In the genomic region with DNA sequence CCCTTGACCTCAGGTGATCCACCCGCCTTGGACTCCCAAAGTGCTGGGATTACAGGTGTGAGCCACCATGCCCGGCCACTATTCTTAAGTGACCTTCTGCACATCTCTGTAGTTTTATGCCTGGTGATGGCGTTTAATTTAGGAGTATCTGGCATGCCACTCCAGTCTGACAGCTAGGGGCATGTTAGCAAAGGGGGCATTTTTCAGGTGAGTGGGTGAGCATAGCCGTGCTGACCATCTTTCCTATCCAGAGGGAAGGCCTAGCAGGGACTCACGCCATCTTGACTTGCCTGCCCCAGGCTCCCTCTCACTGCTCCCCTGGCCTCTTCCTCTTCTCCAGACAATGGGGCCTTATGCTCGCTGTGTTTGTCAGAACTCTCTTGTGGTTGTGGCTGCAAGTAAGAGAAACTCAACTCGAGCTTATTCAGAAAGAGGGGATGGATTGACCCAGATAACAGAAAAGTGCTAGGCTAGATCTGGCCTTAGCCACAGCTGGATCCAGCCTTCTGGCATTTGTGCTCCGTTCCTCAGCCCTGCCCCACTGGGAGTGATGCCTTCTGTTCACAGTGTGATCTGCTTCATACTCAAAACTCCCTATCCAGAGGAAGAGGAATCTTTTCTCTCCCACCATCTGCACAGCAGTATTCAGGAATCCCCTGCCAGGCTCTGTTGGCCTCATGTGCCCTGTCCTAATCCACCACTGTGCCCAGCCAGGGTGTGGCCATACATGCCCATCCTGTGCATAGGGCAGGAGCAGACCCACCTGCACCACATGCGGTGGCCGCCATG, we compare ENCODE assay signal across 17 cellular contexts.
A peak's percentile ranks its signal among the peaks of the same experiment; 100 is the strongest.
DNase-seq lines count a peak whose midpoint lies in the region; ATAC-seq and TF ChIP-seq lines count a peak whose summit lies in the region.
"Had no signal": no experiment of that assay in that cellular context is flagged by ENCODE, and none has a peak within 500 bp of the region (broad histone marks: within the 10 kb centered on the region; RNA-seq: fewer than 3 reads in every experiment).

No MANE protein-coding gene starts in this region.

- peaks cover 10% of the 10 kb centered on the region for H3K36me3 Mint-ChIP-seq in activated T-helper 1 cell treated with anti-CD3 and anti-CD28 coated beads, Interleukin-12 subunit alpha, Interleukin-12 subunit beta, Interleukin-2, Interleukin-4 antibody, amounts not matched to agents 30 ng/mL and 10 ng/mL and 1 ng/mL, durations not matched to agents 14 hours and 24 hours and 36 hours (ENCODE audit: low read depth)

- H3K27ac Mint-ChIP-seq in activated T-helper 1 cell treated with anti-CD3 and anti-CD28 coated beads, Interleukin-12 subunit alpha, Interleukin-12 subunit beta, Interleukin-2, Interleukin-4 antibody, amounts not matched to agents 30 ng/mL and 10 ng/mL and 1 ng/mL, durations not matched to agents 14 hours and 24 hours and 36 hours, result no peak overlapping the region
- H3K27ac Mint-ChIP-seq: activated naive CD4-positive, alpha-beta T cell treated with anti-CD3 and anti-CD28 coated beads, Interleukin-2, amount 50 U/mL, for 72 hours; CD4-positive, alpha-beta T cell; dendritic cell treated with granulocyte-macrophage colony-stimulating factor and Interleukin-4, amounts not matched to agents 40 ng/mL and 50 ng/mL, for 4 days; memory B cell had no signal

- H3K27ac ChIP-seq in ACC112 (ENCODE audit: low read depth, low read length) (peak overlapping the region; percentile 28; the same call in 1 of the 2 replicates), heart right ventricle (peak overlapping the region in 4 of 10 donors; percentile 10 to 48 (median 20)), ovary (peak overlapping the region; percentile 37 to 41)
- H3K27ac ChIP-seq: body of pancreas had no signal

- H3K27me3 ChIP-seq in ACC112 (ENCODE audit: insufficient read depth, low read length), result no peaks in the 10 kb centered on the region
- H3K27me3 ChIP-seq in heart right ventricle, result no peaks in the 10 kb centered on the region
- H3K27me3 ChIP-seq in ovary, result no peaks in the 10 kb centered on the region
- H3K27me3 ChIP-seq: body of pancreas had no signal

- H3K4me1 ChIP-seq in ACC112 (ENCODE audit: control insufficient read depth, insufficient read depth, low read length, unreplicated experiment), result peaks cover 69% of the 10 kb centered on the region
- peaks cover 0 to 56% (median 22%) of the 10 kb centered on the region in 9 donors for H3K4me1 ChIP-seq in heart right ventricle
- H3K4me1 ChIP-seq in ovary (ENCODE audit: insufficient read depth), result peaks cover 18% of the 10 kb centered on the region

- intact Hi-C loops in heart right ventricle (cut with DNase I) (no loop called here), ovary (cut with DNase I) (no loop called here)
- intact Hi-C loops in activated T-helper 1 cell treated with anti-CD3 and anti-CD28 coated beads, Interleukin-12 subunit alpha, Interleukin-12 subunit beta, Interleukin-2, Interleukin-4 antibody, amounts not matched to agents 30 ng/mL and 10 ng/mL and 1 ng/mL, durations not matched to agents 14 hours and 24 hours and 36 hours (cut with micrococcal nuclease), result no loop called here

- H3K36me3 ChIP-seq in ACC112 (ENCODE audit: insufficient read depth, low read length), result 0 out of 2 replicates have a peak, but pooled peaks cover 6% of the 10 kb centered on the region
- H3K36me3 ChIP-seq in heart right ventricle, result no peaks in the 10 kb centered on the region
- no peaks in the 10 kb centered on the region for H3K36me3 ChIP-seq in ovary

- peaks cover 8% of the 10 kb centered on the region for H3K79me2 ChIP-seq in ACC112 (ENCODE audit: control insufficient read depth, insufficient read depth, low read length, unreplicated experiment)

- peak; percentile 18 to 74 (median 46) for ATAC-seq in heart right ventricle
- ATAC-seq in GM21529 (IDR thresholded peaks at IDR 0.05; ENCODE audit: unreplicated experiment), result no peak
- ATAC-seq: activated naive CD4-positive, alpha-beta T cell treated with anti-CD3 and anti-CD28 coated beads, Interleukin-2, amount 50 U/mL, for 72 hours; body of pancreas had no signal

- DNase-seq in SK-MEL-5 (ENCODE audit: low read depth, low spot score), result peak; percentile 82
- no peak for DNase-seq in heart right ventricle
- DNase-seq in ovary, result peak in 2 of 5 donors; percentile 22 to 36
- no peak for DNase-seq in activated T-helper 1 cell treated with anti-CD3 and anti-CD28 coated beads, Interleukin-12 subunit alpha, Interleukin-12 subunit beta, Interleukin-2, Interleukin-4 antibody, amounts not matched to agents 30 ng/mL and 10 ng/mL and 1 ng/mL, durations not matched to agents 14 hours and 24 hours and 36 hours (ENCODE audit: low spot score)
- DNase-seq in GM19240 (ENCODE audit: insufficient read length, low spot score), result no peak
- DNase-seq in midbrain (lab: John Stamatoyannopoulos, UW), result no peak
- DNase-seq: activated T-cell treated with anti-CD3 and anti-CD28 coated beads, Interleukin-2, amount 50 U/mL, for 48 hours; body of pancreas; CD4-positive, alpha-beta T cell; Karpas-422; NCI-H774; stimulated activated naive CD4-positive, alpha-beta T cell treated with Interleukin-2 at 50 U/mL for 16 hours had no signal

- H3K4me3 Mint-ChIP-seq in activated T-helper 1 cell treated with anti-CD3 and anti-CD28 coated beads, Interleukin-12 subunit alpha, Interleukin-12 subunit beta, Interleukin-2, Interleukin-4 antibody, amounts not matched to agents 30 ng/mL and 10 ng/mL and 1 ng/mL, durations not matched to agents 14 hours and 24 hours and 36 hours, result no peak overlapping the region
- H3K4me3 Mint-ChIP-seq: CD4-positive, alpha-beta T cell; dendritic cell treated with granulocyte-macrophage colony-stimulating factor and Interleukin-4, amounts not matched to agents 40 ng/mL and 50 ng/mL, for 4 days; memory B cell had no signal

- H3K4me3 ChIP-seq in ACC112 (ENCODE audit: low read depth, low read length), result no peak overlapping the region
- H3K4me3 ChIP-seq in heart right ventricle, result no peak overlapping the region
- H3K4me3 ChIP-seq in ovary, result no peak overlapping the region
- H3K4me3 ChIP-seq: body of pancreas had no signal

- no peaks in the 10 kb centered on the region for H3K27me3 Mint-ChIP-seq in activated T-helper 1 cell treated with anti-CD3 and anti-CD28 coated beads, Interleukin-12 subunit alpha, Interleukin-12 subunit beta, Interleukin-2, Interleukin-4 antibody, amounts not matched to agents 30 ng/mL and 10 ng/mL and 1 ng/mL, durations not matched to agents 14 hours and 24 hours and 36 hours (ENCODE audit: insufficient read depth)
- H3K27me3 Mint-ChIP-seq: CD4-positive, alpha-beta T cell; dendritic cell treated with granulocyte-macrophage colony-stimulating factor and Interleukin-4, amounts not matched to agents 40 ng/mL and 50 ng/mL, for 4 days; memory B cell had no signal

- 82 to 87% methylated on average over 10 of the region's 10 CpGs for WGBS in heart right ventricle, 2 donors
- WGBS in ovary, 3 donors, result 81 to 82% (median 82%) methylated on average over 9 to 10 of the region's 10 CpGs

- in situ Hi-C loops in SK-MEL-5 (cut with HindIII; ENCODE audit: low pct_unique_long_range_greater_than_20kb, low sequenced_read_pairs), result no loop called here

- TF ChIP-seq POLR2A in ovary (IDR thresholded peaks at IDR 0.05), result no peak

- H3K9me3 ChIP-seq in heart right ventricle, result no peaks in the 10 kb centered on the region
- no peaks in the 10 kb centered on the region for H3K9me3 ChIP-seq in ovary
- H3K9me3 ChIP-seq: body of pancreas had no signal

- no peak for TF ChIP-seq EP300 in ovary (IDR thresholded peaks at IDR 0.05)

- TF ChIP-seq CTCF in heart right ventricle (IDR thresholded peaks at IDR 0.05) (no peak), ovary (IDR thresholded peaks at IDR 0.05) (no peak)

- H3K4me1 Mint-ChIP-seq in activated T-helper 1 cell treated with anti-CD3 and anti-CD28 coated beads, Interleukin-12 subunit alpha, Interleukin-12 subunit beta, Interleukin-2, Interleukin-4 antibody, amounts not matched to agents 30 ng/mL and 10 ng/mL and 1 ng/mL, durations not matched to agents 14 hours and 24 hours and 36 hours (ENCODE audit: low read depth), result peaks cover 6% of the 10 kb centered on the region
- H3K4me1 Mint-ChIP-seq: memory B cell had no signal

- no peaks in the 10 kb centered on the region for H3K9me3 Mint-ChIP-seq in activated T-helper 1 cell treated with anti-CD3 and anti-CD28 coated beads, Interleukin-12 subunit alpha, Interleukin-12 subunit beta, Interleukin-2, Interleukin-4 antibody, amounts not matched to agents 30 ng/mL and 10 ng/mL and 1 ng/mL, durations not matched to agents 14 hours and 24 hours and 36 hours
- H3K9me3 Mint-ChIP-seq: activated naive CD4-positive, alpha-beta T cell treated with anti-CD3 and anti-CD28 coated beads, Interleukin-2, amount 50 U/mL, for 72 hours; CD4-positive, alpha-beta T cell; dendritic cell treated with granulocyte-macrophage colony-stimulating factor and Interleukin-4, amounts not matched to agents 40 ng/mL and 50 ng/mL, for 4 days; memory B cell had no signal

- no peak overlapping the region for H2AFZ ChIP-seq in ACC112 (ENCODE audit: low read length, unreplicated experiment)
